In genomic region chr6:100229512-100229911, GRCh38 we compare ENCODE assay signal across 1 cellular context.
TF ChIP-seq lines count a peak whose summit lies in the region.

No MANE protein-coding gene starts in this region.

TF ChIP-seq in HepG2, 621 proteins besides CTCF, POLR2A, EP300 and RAD21:
- TF ChIP-seq ZBTB40 (IDR thresholded peaks at IDR 0.05) (peak; percentile 43), ZBTB40 (CRISPR knock-in tag; IDR thresholded peaks at IDR 0.05) (no peak), ZNF740 (CRISPR knock-in tag; IDR thresholded peaks at IDR 0.05) (no peak), FOXA3 (CRISPR knock-in tag; IDR thresholded peaks at IDR 0.05) (peak; percentile 20; the same call in 1 of the 2 replicates)
